23 cellular contexts compared by ENCODE assay signal in genomic region chr1:65316233-65316632, GRCh38.
"Had no signal": no experiment of that assay in that cellular context is flagged by ENCODE, and none has a peak within 500 bp of the region (broad histone marks: within the 10 kb centered on the region; RNA-seq: fewer than 3 reads in every experiment).

No MANE protein-coding gene starts in this region.

- H3K4me3 ChIP-seq: coronary artery, esophagus squamous epithelium, lung, ovary, psoas muscle, sigmoid colon, stomach, testis, tibial artery had no signal

- H3K4me1 ChIP-seq: esophagus squamous epithelium, psoas muscle, sigmoid colon, stomach, testis, tibial artery had no signal

- ATAC-seq: left lobe of liver; natural killer cell; psoas muscle; right cardiac atrium; stimulated activated effector memory CD8-positive, alpha-beta T cell treated with anti-CD3 and anti-CD28 coated beads, Interleukin-12 subunit alpha, Interleukin-12 subunit beta, amount 100 ng/mL, for 72 hours had no signal

- H3K27ac ChIP-seq: coronary artery, esophagus squamous epithelium, ovary, psoas muscle, sigmoid colon, stomach, testis, tibial artery had no signal

- FAIRE-seq: endothelial cell of umbilical vein, keratinocyte had no signal

- H3K36me3 ChIP-seq: esophagus squamous epithelium, ovary, sigmoid colon, stomach, tibial artery had no signal

- H3K27me3 ChIP-seq: ovary, testis, tibial artery had no signal

- H3K9me3 ChIP-seq: ovary, psoas muscle, testis, tibial artery had no signal

- DNase-seq: dermis blood vessel endothelial cell; effector memory CD4-positive, alpha-beta T cell; esophagus squamous epithelium; foreskin melanocyte; natural killer cell; occipital lobe; ovary; posterior cingulate gyrus; psoas muscle; right cardiac atrium; sigmoid colon; stimulated activated CD4-positive, alpha-beta T cell treated with anti-CD3 and anti-CD28 coated beads, Interleukin-2, amount 100 ng/mL, for 24 hours; stimulated activated CD4-positive, alpha-beta T cell treated with anti-CD3 and anti-CD28 coated beads, Interleukin-4, amount 100 ng/mL, for 24 hours; stimulated activated naive CD4-positive, alpha-beta T cell treated with Interleukin-2 at 50 U/mL for 16 hours; stomach; testis; tibial artery had no signal
